ENCODE assay signal across 8 cellular contexts in genomic region chr15:33215941-33216872, GRCh38. TPM values are rescaled to one million over a fixed set of nuclear protein-coding genes. Genes with fewer than 3 reads are reported as not detected.
DNase-seq lines count a peak whose midpoint lies in the region; ATAC-seq and TF ChIP-seq lines count a peak whose summit lies in the region.

No MANE protein-coding gene starts in this region.

- WGBS in aorta, 2 donors, result 94 to 95% methylated on average over 3 of the region's 3 CpGs

- DNase-seq in GM03348 (ENCODE audit: low spot score), result peak; percentile 48
- peak; percentile 56 for DNase-seq in NAMALWA (ENCODE audit: low spot score)
- DNase-seq in cardiac fibroblast (ENCODE audit: low read depth in 2 of 2), result peak; percentile 29 to 53
- DNase-seq in neural crest cell (ENCODE audit: low read depth, low spot score), result no peak
- DNase-seq in activated CD4-positive, alpha-beta memory T cell treated with anti-CD3 and anti-CD28 coated beads, Interleukin-2, amount 10 ng/mL, durations not matched to agents 7 days and 5 days, result no peak
- DNase-seq in aorta, result no peak
- DNase-seq in GOT3 (lab: John Stamatoyannopoulos, UW), result no peak

- ATAC-seq in GM19455 (IDR thresholded peaks at IDR 0.05; ENCODE audit: unreplicated experiment) (no peak), aorta (ENCODE audit: low FRiP score) (no peak)

- no peaks in the 10 kb centered on the region for H3K9me3 ChIP-seq in aorta (ENCODE audit: control insufficient read depth, low read length)

- no peak overlapping the region for H3K4me3 Mint-ChIP-seq in neural crest cell
- H3K4me3 Mint-ChIP-seq in activated CD4-positive, alpha-beta memory T cell treated with anti-CD3 and anti-CD28 coated beads, Interleukin-2, amount 10 ng/mL, durations not matched to agents 7 days and 5 days, result no peak overlapping the region

- POLR2A ChIA-PET in activated CD4-positive, alpha-beta memory T cell treated with anti-CD3 and anti-CD28 coated beads, Interleukin-2, amount 10 ng/mL, durations not matched to agents 7 days and 5 days (lab: Charles Lee), result interaction anchor here (1.3 kb wide), 1 partner anchor 14 kb away, joined by 4 read pairs; no protein-coding TSS in a partner anchor

- intact Hi-C loops in aorta (cut with DNase I), result no loop called here

- H3K4me1 Mint-ChIP-seq in neural crest cell, result no peaks in the 10 kb centered on the region
- no peaks in the 10 kb centered on the region for H3K4me1 Mint-ChIP-seq in activated CD4-positive, alpha-beta memory T cell treated with anti-CD3 and anti-CD28 coated beads, Interleukin-2, amount 10 ng/mL, durations not matched to agents 7 days and 5 days

- H3K27ac ChIP-seq in aorta (ENCODE audit: low read depth in 1 of 2, low read length in 2 of 2), result no peak overlapping the region

- H3K9me3 Mint-ChIP-seq in neural crest cell, result no peaks in the 10 kb centered on the region
- H3K9me3 Mint-ChIP-seq in activated CD4-positive, alpha-beta memory T cell treated with anti-CD3 and anti-CD28 coated beads, Interleukin-2, amount 10 ng/mL, durations not matched to agents 7 days and 5 days, result no peaks in the 10 kb centered on the region

- H3K36me3 Mint-ChIP-seq in neural crest cell (ENCODE audit: low read depth), result no peaks in the 10 kb centered on the region
- H3K36me3 Mint-ChIP-seq in activated CD4-positive, alpha-beta memory T cell treated with anti-CD3 and anti-CD28 coated beads, Interleukin-2, amount 10 ng/mL, durations not matched to agents 7 days and 5 days (ENCODE audit: low read depth), result no peaks in the 10 kb centered on the region

- no peaks in the 10 kb centered on the region for H3K36me3 ChIP-seq in aorta (ENCODE audit: control insufficient read depth in 1 of 2, insufficient read depth in 2 of 2, low read length in 1 of 2)

- H3K4me1 ChIP-seq in aorta (ENCODE audit: control insufficient read depth in 1 of 2, insufficient read depth in 2 of 2, low read length in 2 of 2), result no peaks in the 10 kb centered on the region

- CTCF ChIA-PET in activated CD4-positive, alpha-beta memory T cell treated with anti-CD3 and anti-CD28 coated beads, Interleukin-2, amount 10 ng/mL, durations not matched to agents 7 days and 5 days (lab: Charles Lee), result interaction anchor here (0.9 to 1.0 kb wide), 2 partner anchors 10 to 15 kb away, joined by 3 to 4 read pairs; no protein-coding TSS in a partner anchor

- H3K27me3 Mint-ChIP-seq in neural crest cell (ENCODE audit: low read depth), result no peaks in the 10 kb centered on the region
- peaks cover 7% of the 10 kb centered on the region for H3K27me3 Mint-ChIP-seq in activated CD4-positive, alpha-beta memory T cell treated with anti-CD3 and anti-CD28 coated beads, Interleukin-2, amount 10 ng/mL, durations not matched to agents 7 days and 5 days

- TF ChIP-seq CTCF in cardiac fibroblast (IDR thresholded peaks at IDR 0.05; ENCODE audit: low read depth, low read length) (peak; percentile 76), neural crest cell (conservative IDR thresholded peaks at IDR 0.05) (peak; percentile 66)

- no peak overlapping the region for H3K27ac Mint-ChIP-seq in neural crest cell (ENCODE audit: unreplicated experiment)
- no peak overlapping the region for H3K27ac Mint-ChIP-seq in activated CD4-positive, alpha-beta memory T cell treated with anti-CD3 and anti-CD28 coated beads, Interleukin-2, amount 10 ng/mL, durations not matched to agents 7 days and 5 days

- no peak overlapping the region for H3K4me3 ChIP-seq in cardiac fibroblast (replicated peaks in 1 of 2; ENCODE audit: low read depth in 2 of 2, low read length in 2 of 2)
- H3K4me3 ChIP-seq in aorta (ENCODE audit: low read length in 2 of 2), result no peak overlapping the region

- no peaks in the 10 kb centered on the region for H3K27me3 ChIP-seq in aorta (ENCODE audit: control insufficient read depth in 1 of 2, insufficient read depth in 2 of 2, low read length in 1 of 2)

RNA-seq across cellular contexts. Expression of gene FMN1, which starts 21.7 kb away (rescaled TPM):
- total RNA-seq in neural crest cell, result 0.09 and 0.70 TPM in 2 replicates
- total RNA-seq in activated CD4-positive, alpha-beta memory T cell treated with anti-CD3 and anti-CD28 coated beads, Interleukin-2, amount 10 ng/mL, durations not matched to agents 7 days and 5 days, result under 1 TPM; 0.03 to 0.15 TPM
- total RNA-seq in aorta, result 10 to 100 TPM; 18.4 to 23.4 TPM
- 1 to 10 TPM in 1 of 2 donors, under 1 TPM in 1; 0.26 to 1.3 TPM for polyA plus RNA-seq in aorta

Comparison
In these comparisons a context has a peak if more than half of its experiments do, and no peak if none do; other contexts are left out.
1. DNase-seq: peak in GM03348 (single experiment), NAMALWA (single experiment) and cardiac fibroblast (2 of 2); none in neural crest cell (single experiment), activated CD4-positive, alpha-beta memory T cell treated with anti-CD3 and anti-CD28 coated beads, Interleukin-2, amount 10 ng/mL, durations not matched to agents 7 days and 5 days (single experiment), aorta (0 of 2) and GOT3 (single experiment).
2. RNA of gene FMN1, which starts 21.7 kb away (total RNA-seq): 18.4 to 23.4 TPM in aorta; 0.09 to 0.70 TPM in neural crest cell and 0.03 to 0.15 TPM in activated CD4-positive, alpha-beta memory T cell treated with anti-CD3 and anti-CD28 coated beads, Interleukin-2, amount 10 ng/mL, durations not matched to agents 7 days and 5 days; every median in the first group is over 10 times any median in the second.